1 cellular context compared by ENCODE assay signal in the genomic region with DNA sequence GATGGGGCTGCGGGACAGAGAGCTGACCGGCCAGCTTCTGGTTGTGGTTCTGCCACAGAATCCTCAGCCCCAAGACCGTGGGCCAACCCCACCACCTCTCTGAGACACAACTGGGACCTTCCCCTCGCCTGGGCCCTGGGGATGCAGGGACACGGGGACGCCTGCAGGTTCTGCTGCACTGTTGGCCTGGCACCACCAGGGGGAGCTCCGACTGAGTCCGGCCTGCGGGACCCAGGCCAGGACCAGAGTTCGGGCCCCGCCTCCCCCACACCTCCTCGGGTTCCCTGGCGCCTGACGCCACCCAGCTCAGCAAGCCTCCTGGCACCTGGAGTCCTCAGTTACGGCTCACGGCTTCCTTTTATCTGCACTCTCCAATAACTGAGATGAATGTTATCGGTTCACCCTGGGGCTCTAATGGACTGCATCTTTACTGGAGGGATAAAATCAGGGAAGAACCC.
TF ChIP-seq lines count a peak whose summit lies in the region.

No MANE protein-coding gene starts in this region.

TF ChIP-seq in K562, 482 proteins besides CTCF, POLR2A, EP300 and RAD21 (continued from another document):
- TF ChIP-seq, protein P1, sequence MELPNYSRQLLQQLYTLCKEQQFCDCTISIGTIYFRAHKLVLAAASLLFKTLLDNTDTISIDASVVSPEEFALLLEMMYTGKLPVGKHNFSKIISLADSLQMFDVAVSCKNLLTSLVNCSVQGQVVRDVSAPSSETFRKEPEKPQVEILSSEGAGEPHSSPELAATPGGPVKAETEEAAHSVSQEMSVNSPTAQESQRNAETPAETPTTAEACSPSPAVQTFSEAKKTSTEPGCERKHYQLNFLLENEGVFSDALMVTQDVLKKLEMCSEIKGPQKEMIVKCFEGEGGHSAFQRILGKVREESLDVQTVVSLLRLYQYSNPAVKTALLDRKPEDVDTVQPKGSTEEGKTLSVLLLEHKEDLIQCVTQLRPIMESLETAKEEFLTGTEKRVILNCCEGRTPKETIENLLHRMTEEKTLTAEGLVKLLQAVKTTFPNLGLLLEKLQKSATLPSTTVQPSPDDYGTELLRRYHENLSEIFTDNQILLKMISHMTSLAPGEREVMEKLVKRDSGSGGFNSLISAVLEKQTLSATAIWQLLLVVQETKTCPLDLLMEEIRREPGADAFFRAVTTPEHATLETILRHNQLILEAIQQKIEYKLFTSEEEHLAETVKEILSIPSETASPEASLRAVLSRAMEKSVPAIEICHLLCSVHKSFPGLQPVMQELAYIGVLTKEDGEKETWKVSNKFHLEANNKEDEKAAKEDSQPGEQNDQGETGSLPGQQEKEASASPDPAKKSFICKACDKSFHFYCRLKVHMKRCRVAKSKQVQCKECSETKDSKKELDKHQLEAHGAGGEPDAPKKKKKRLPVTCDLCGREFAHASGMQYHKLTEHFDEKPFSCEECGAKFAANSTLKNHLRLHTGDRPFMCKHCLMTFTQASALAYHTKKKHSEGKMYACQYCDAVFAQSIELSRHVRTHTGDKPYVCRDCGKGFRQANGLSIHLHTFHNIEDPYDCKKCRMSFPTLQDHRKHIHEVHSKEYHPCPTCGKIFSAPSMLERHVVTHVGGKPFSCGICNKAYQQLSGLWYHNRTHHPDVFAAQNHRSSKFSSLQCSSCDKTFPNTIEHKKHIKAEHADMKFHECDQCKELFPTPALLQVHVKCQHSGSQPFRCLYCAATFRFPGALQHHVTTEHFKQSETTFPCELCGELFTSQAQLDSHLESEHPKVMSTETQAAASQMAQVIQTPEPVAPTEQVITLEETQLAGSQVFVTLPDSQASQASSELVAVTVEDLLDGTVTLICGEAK (IDR thresholded peaks at IDR 0.05): no peak
- TF ChIP-seq, protein P1 (CRISPR knock-in tag; IDR thresholded peaks at IDR 0.05): no peak
- TF ChIP-seq BRD4 (IDR thresholded peaks at IDR 0.05) (no peak), CXXC5 (CRISPR knock-in tag; IDR thresholded peaks at IDR 0.05) (peak; percentile 36; the same call in 1 of the 2 replicates), KLF1 (tag; IDR thresholded peaks at IDR 0.05) (no peak), RCOR1 (IDR thresholded peaks at IDR 0.05; ENCODE audit: borderline replicate concordance in 1 of 2, low read depth in 2 of 2, low read length in 2 of 2) (0 out of 4 replicates have a peak, but pooled peaks of 1 of the 2 experiments have one; percentile 33), ZFP30 (CRISPR knock-in tag; IDR thresholded peaks at IDR 0.05; ENCODE audit: borderline replicate concordance) (no peak)
